In genomic region chr18:62347091-62347506, GRCh38 we compare ENCODE assay signal across 20 cellular contexts. TPM values are rescaled to one million over a fixed set of nuclear protein-coding genes. Genes with fewer than 3 reads are reported as not detected.
DNase-seq lines count a peak whose midpoint lies in the region; ATAC-seq, FAIRE-seq and TF ChIP-seq lines count a peak whose summit lies in the region.
"Had no signal": no experiment of that assay in that cellular context is flagged by ENCODE, and none has a peak within 500 bp of the region (broad histone marks: within the 10 kb centered on the region; RNA-seq: fewer than 3 reads in every experiment).

No MANE protein-coding gene starts in this region.

- H2AFZ ChIP-seq in GM23338: no peak overlapping the region
- H2AFZ ChIP-seq in K562 (ENCODE audit: low read depth, low read length): no peak overlapping the region

- intact Hi-C loops in K562 (cut with micrococcal nuclease): no loop called here

- H4K20me1 ChIP-seq in GM23338 (replicated peaks; ENCODE audit: insufficient read depth): no peaks in the 10 kb centered on the region
- no peaks in the 10 kb centered on the region for H4K20me1 ChIP-seq in K562 (replicated peaks; ENCODE audit: control insufficient read depth, insufficient read depth, low read length)

- TF ChIP-seq CTCF in GM23338 (conservative IDR thresholded peaks at IDR 0.05; ENCODE audit: low read depth in 2 of 2) (no peak), K562 (IDR thresholded peaks at IDR 0.05 in 2 of 3, conservative IDR thresholded peaks at IDR 0.05 in 1 of 3; ENCODE audit: insufficient read depth in 2 of 3, low read depth in 1 of 3, low read length in 3 of 3) (no peak)

- WGBS in K562 (ENCODE audit: insufficient coverage, low coverage, missing lambda C conversion rate): 0% methylated on average over 2 of the region's 6 CpGs

- H3K27me3 ChIP-seq in GM23338 (ENCODE audit: insufficient read depth) (no peaks in the 10 kb centered on the region), HUES48 (ENCODE audit: control insufficient read depth, insufficient read depth, low read length) (no peaks in the 10 kb centered on the region), K562 (ENCODE audit: control insufficient read depth in 2 of 2, insufficient read depth in 2 of 2, low read length in 2 of 2) (peaks cover 13 to 28% of the 10 kb centered on the region in 2 experiments; a peak in 4 of 5 replicates)
- H3K27me3 ChIP-seq: ovary, sigmoid colon had no signal

- H3K27ac ChIP-seq in GM23338 (ENCODE audit: low read depth) (peak overlapping the region; percentile 30), HUES48 (ENCODE audit: low read depth, low read length) (peak overlapping the region; percentile 56), K562 (ENCODE audit: extremely low read depth, low read depth, low read length) (no peak overlapping the region)
- H3K27ac ChIP-seq: ovary, sigmoid colon had no signal

- H3K9me1 ChIP-seq in K562 (ENCODE audit: control insufficient read depth, insufficient read depth, low read length): no peaks in the 10 kb centered on the region

- H3K4me3 Mint-ChIP-seq in GM23338: peak overlapping the region; percentile 26; the same call in 1 of the 3 replicates
- H3K4me3 Mint-ChIP-seq: effector memory CD8-positive, alpha-beta T cell; stimulated activated naive B cell treated with anti-CD40 and anti-IgM and Interleukin-4, amounts not matched to agents 10 μg/mL and 1 μg/mL and 100 μg/mL, for 72 hours had no signal

- H3K9me3 Mint-ChIP-seq in GM23338: no peaks in the 10 kb centered on the region
- H3K9me3 Mint-ChIP-seq: effector memory CD8-positive, alpha-beta T cell; immature natural killer cell; stimulated activated naive B cell treated with anti-CD40 and anti-IgM and Interleukin-4, amounts not matched to agents 10 μg/mL and 1 μg/mL and 100 μg/mL, for 72 hours had no signal

- TF ChIP-seq RAD21 in K562 (CRISPR knock-in tag; conservative IDR thresholded peaks at IDR 0.05 in 1 of 2, IDR thresholded peaks at IDR 0.05 in 1 of 2): no peak

- in situ Hi-C loops in K562 (cut with MboI): no loop called here

- peaks cover 6% of the 10 kb centered on the region; the same call in 2 of the 3 replicates for H3K36me3 Mint-ChIP-seq in GM23338 (ENCODE audit: low read depth)
- H3K36me3 Mint-ChIP-seq: immature natural killer cell; stimulated activated naive B cell treated with anti-CD40 and anti-IgM and Interleukin-4, amounts not matched to agents 10 μg/mL and 1 μg/mL and 100 μg/mL, for 72 hours had no signal

- no peaks in the 10 kb centered on the region for H3K9me3 ChIP-seq in HUES48 (ENCODE audit: control insufficient read depth, insufficient read depth, low read length)
- H3K9me3 ChIP-seq in K562 (replicated peaks; ENCODE audit: control insufficient read depth, insufficient read depth, low read depth, low read length): no peaks in the 10 kb centered on the region
- H3K9me3 ChIP-seq: ovary, sigmoid colon had no signal

- peak overlapping the region; percentile 59 for H3K4me2 ChIP-seq in GM23338
- H3K4me2 ChIP-seq in K562 (ENCODE audit: insufficient read depth, low read length): no peak overlapping the region

- H3K4me3 ChIP-seq in GM23338: 0 out of 2 replicates have a peak overlapping the region, but pooled peaks have one; percentile 21
- no peak overlapping the region for H3K4me3 ChIP-seq in HUES48 (ENCODE audit: low read depth, low read length)
- no peak overlapping the region for H3K4me3 ChIP-seq in K562
- H3K4me3 ChIP-seq: ovary, sigmoid colon had no signal

- no TSS peak for BruUV-seq in K562 (replicated peaks; lab: Mats Ljungman, UMichigan)

- peaks cover 10% of the 10 kb centered on the region for H3K27me3 Mint-ChIP-seq in GM23338 (ENCODE audit: insufficient read depth, low read depth, poor library complexity)
- H3K27me3 Mint-ChIP-seq: stimulated activated naive B cell treated with anti-CD40 and anti-IgM and Interleukin-4, amounts not matched to agents 10 μg/mL and 1 μg/mL and 100 μg/mL, for 72 hours had no signal

- TF ChIP-seq POLR2A in K562 (conservative IDR thresholded peaks at IDR 0.05): no peak

- DNase-seq in GM23338 (ENCODE audit: low spot score): peak; percentile 44
- no peak for DNase-seq in K562 (ENCODE audit: extremely low read depth in 1 of 4, low spot score in 3 of 4)
- peak; percentile 31 to 33 for DNase-seq in lung microvascular endothelial cell (ENCODE audit: low read depth in 2 of 2)
- DNase-seq in NCI-H2029 (lab: John Stamatoyannopoulos, UW): no peak
- DNase-seq: activated CD8-positive, alpha-beta memory T cell treated with anti-CD3 and anti-CD28 coated beads for 24 hours; AML-193; aorta; cerebellar nuclear complex; DND-41; effector memory CD8-positive, alpha-beta T cell; immature natural killer cell; NCI-H2171 treated with DMSO at 0.1 percent for 48 hours; ovary; SIG-M5; sigmoid colon; stimulated activated naive B cell treated with anti-CD40 and anti-IgM and Interleukin-4, amounts not matched to agents 10 μg/mL and 1 μg/mL and 100 μg/mL, for 72 hours had no signal

- H3K79me2 ChIP-seq in GM23338 (replicated peaks; ENCODE audit: insufficient read depth) (no peaks in the 10 kb centered on the region), K562 (ENCODE audit: control insufficient read depth, insufficient read depth, low read length) (no peaks in the 10 kb centered on the region)

- H3K36me3 ChIP-seq in GM23338 (ENCODE audit: insufficient read depth) (no peaks in the 10 kb centered on the region), HUES48 (ENCODE audit: control insufficient read depth, insufficient read depth, low read length) (peaks cover 6% of the 10 kb centered on the region; the same call in 1 of the 2 replicates), K562 (ENCODE audit: control insufficient read depth, insufficient read depth, low read length) (no peaks in the 10 kb centered on the region)
- H3K36me3 ChIP-seq: ovary, sigmoid colon had no signal

- ATAC-seq in GM23338: peak; percentile 47
- ATAC-seq in K562: no peak
- no peak for ATAC-seq in HG02885 (IDR thresholded peaks at IDR 0.05; ENCODE audit: poor library complexity, unreplicated experiment)
- no peak for ATAC-seq in GM19324 (IDR thresholded peaks at IDR 0.05; ENCODE audit: low FRiP score, unreplicated experiment)
- ATAC-seq: effector memory CD8-positive, alpha-beta T cell had no signal

- H3K4me1 ChIP-seq in GM23338 (ENCODE audit: insufficient read depth) (peaks cover 43% of the 10 kb centered on the region), HUES48 (ENCODE audit: control insufficient read depth, insufficient read depth, low read length) (peaks cover 27% of the 10 kb centered on the region), K562 (replicated peaks in 1 of 2; ENCODE audit: control insufficient read depth in 2 of 2, insufficient read depth in 2 of 2, low read length in 2 of 2) (no peaks in the 10 kb centered on the region)
- H3K4me1 ChIP-seq: sigmoid colon had no signal

- no peak for TF ChIP-seq EP300 in K562 (IDR thresholded peaks at IDR 0.05; ENCODE audit: low read length)

- H3K27ac Mint-ChIP-seq in GM23338: peak overlapping the region; percentile 46; the same call in 1 of the 2 replicates
- H3K27ac Mint-ChIP-seq: effector memory CD8-positive, alpha-beta T cell; stimulated activated naive B cell treated with anti-CD40 and anti-IgM and Interleukin-4, amounts not matched to agents 10 μg/mL and 1 μg/mL and 100 μg/mL, for 72 hours had no signal

- no peaks in the 10 kb centered on the region; the same call in 1 of the 2 replicates for H3F3A ChIP-seq in GM23338 (replicated peaks; ENCODE audit: low read depth)

- no peak for FAIRE-seq in K562 (lab: Jason Lieb, UNC)

- POLR2A ChIA-PET in K562 (lab: Yijun Ruan, JAX): no interaction called here

- H3K4me1 Mint-ChIP-seq in GM23338: peaks cover 50% of the 10 kb centered on the region

- no peak overlapping the region for H3K9ac ChIP-seq in HUES48 (ENCODE audit: low read depth, low read length)
- H3K9ac ChIP-seq in K562 (ENCODE audit: insufficient read depth in 1 of 2, low read depth in 2 of 2, low read length in 2 of 2): no peak overlapping the region

- CTCF ChIA-PET in K562 (lab: Yijun Ruan, JAX; ENCODE audit: low intra/inter-chr PET ratio): no interaction called here

- no peaks in the 10 kb centered on the region for H3K9me2 ChIP-seq in GM23338 (ENCODE audit: insufficient read depth)

TF ChIP-seq in GM23338, 12 proteins besides CTCF, POLR2A, EP300 and RAD21 (continues in another document):
- TF ChIP-seq ZNF331 (CRISPR knock-in tag; IDR thresholded peaks at IDR 0.05; ENCODE audit: low read depth) (no peak), POLR2AphosphoS5 (IDR thresholded peaks at IDR 0.05; ENCODE audit: low read depth) (no peak), EZH2 (IDR thresholded peaks at IDR 0.05; ENCODE audit: low read depth, unreplicated experiment) (no peak), CREB1 (CRISPR knock-in tag; IDR thresholded peaks at IDR 0.05; ENCODE audit: low read depth) (no peak), JUNB (IDR thresholded peaks at IDR 0.05; ENCODE audit: unreplicated experiment) (no peak)

RNA-seq across cellular contexts. Expression of gene TNFRSF11A, which starts 22.0 kb away (rescaled TPM):
- total RNA-seq in GM23338 (2014; rRNA removed; shearing (Covaris generic)): 7.3 and 25.4 TPM in 2 replicates
- polyA plus RNA-seq in GM23338 (2016; fragmentation: Nextera tagmentation; extraction: Ambion mirVana): 3.8 and 5.6 TPM in 2 replicates
- total RNA-seq in K562 (2011; cell fraction: chromatin; rRNA removed; ENCODE audit: low replicate concordance): 0.23 TPM in 1 of 2 replicates, not detected in the other
- not detected in 2 replicates for total RNA-seq in K562 (2011; cell fraction: nucleolus; rRNA removed)
- 0.15 TPM in 1 of 2 replicates, not detected in the other for total RNA-seq in K562 (2011; cell fraction: nucleoplasm; rRNA removed)
- total RNA-seq in K562 (2014; rRNA removed): not detected in 2 replicates
- total RNA-seq in K562 (2014; rRNA removed; fragmentation: Illumina TruSeq; extraction: Trizol): not detected in 2 replicates
- total RNA-seq in K562 (2015; rRNA removed; fragmentation: Illumina TruSeq; extraction: Trizol): not detected in 2 replicates
- 0.04 TPM in 2 replicates for total RNA-seq in K562 (2021)
- polyA plus RNA-seq in K562 (2011; rRNA removed): 0.05 and 0.06 TPM in 2 replicates
- 0.01 and 0.04 TPM in 2 replicates for polyA plus RNA-seq in K562 (2011; cell fraction: cytosol; rRNA removed)
- polyA plus RNA-seq in K562 (2011; cell fraction: nucleus; rRNA removed): 0.01 and 0.04 TPM in 2 replicates
- 0.04 and 0.12 TPM in 2 replicates for polyA plus RNA-seq in K562 (2012)
- 0.03 TPM in 1 of 2 replicates, not detected in the other for polyA plus RNA-seq in K562 (2014; fragmentation: Illumina TruSeq; extraction: Trizol)
- not detected for polyA plus RNA-seq in K562 (2014; fragmentation: Nextera tagmentation; extraction: Ambion mirVana)
- polyA plus RNA-seq in K562 (2014; rRNA removed): 0.03 TPM in 1 of 2 replicates, not detected in the other
- polyA minus RNA-seq in K562 (2011; rRNA and poly(A)+ RNA removed): 0.06 and 0.11 TPM in 2 replicates
- 0.67 TPM in 1 of 2 replicates, not detected in the other for polyA minus RNA-seq in K562 (2011; cell fraction: cytosol; rRNA and poly(A)+ RNA removed)
- not detected in 2 replicates for polyA minus RNA-seq in K562 (2011; cell fraction: nucleus; rRNA and poly(A)+ RNA removed)
- total RNA-seq in lung microvascular endothelial cell: 18.7 and 31.7 TPM in 2 replicates
- total RNA-seq: OCI-LY7 had no signal

Comparison
In these comparisons a context has a peak if more than half of its experiments do, and no peak if none do; other contexts are left out.
1. DNase-seq: peak in GM23338 (single experiment) and lung microvascular endothelial cell (2 of 2); none in K562 (0 of 4) and NCI-H2029 (single experiment).